Comparison of ENCODE assay signal across 10 cellular contexts in the genomic region with DNA sequence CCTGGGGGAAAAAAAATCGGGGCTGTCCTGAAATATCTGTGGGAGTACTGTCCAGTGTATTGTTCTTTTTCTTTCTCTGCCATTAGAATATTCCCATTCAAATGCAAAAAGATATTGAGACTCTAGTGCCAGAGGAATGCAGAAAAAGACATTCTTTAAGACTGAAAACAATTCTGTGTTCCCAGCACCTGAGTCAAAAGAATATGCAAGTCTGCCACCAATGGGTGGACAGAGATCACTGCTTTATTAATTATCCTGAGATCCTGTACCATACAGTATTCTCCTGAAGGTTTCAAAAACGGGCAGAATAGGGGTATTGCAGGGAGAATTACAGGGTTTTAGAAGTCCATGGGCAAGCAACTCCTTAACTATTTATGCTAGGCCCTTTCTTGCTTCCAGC.
DNase-seq lines count a peak whose midpoint lies in the region; ATAC-seq and TF ChIP-seq lines count a peak whose summit lies in the region.
"Had no signal": no experiment of that assay in that cellular context is flagged by ENCODE, and none has a peak within 500 bp of the region (broad histone marks: within the 10 kb centered on the region; RNA-seq: fewer than 3 reads in every experiment).

No MANE protein-coding gene starts in this region.

- BruUV-seq in Calu3 (replicated peaks; lab: Mats Ljungman, UMichigan) = no TSS peak

- TF ChIP-seq CTCF in Calu3 (IDR thresholded peaks at IDR 0.05; ENCODE audit: unreplicated experiment) = no peak
- TF ChIP-seq CTCF in LNCAP (IDR thresholded peaks at IDR 0.05) = peak; percentile 60
- TF ChIP-seq CTCF in right lobe of liver (IDR thresholded peaks at IDR 0.05) = peak; percentile 33 to 57 (median 38)
- TF ChIP-seq CTCF in H9 (conservative IDR thresholded peaks at IDR 0.05) = no peak

- no peak overlapping the region for H3K27ac ChIP-seq in right lobe of liver
- no peak overlapping the region for H3K27ac ChIP-seq in H9 (ENCODE audit: insufficient read length, low read depth, low read length)
- H3K27ac ChIP-seq: tibial artery had no signal

- H3K36me3 Mint-ChIP-seq in Calu3 (ENCODE audit: insufficient read depth, unreplicated experiment) = no peaks in the 10 kb centered on the region
- peaks cover 0 to 5% (median 2%) of the 10 kb centered on the region in 3 experiments; a peak in 2 of 7 replicates for H3K36me3 Mint-ChIP-seq in H9 (ENCODE audit: insufficient read depth in 1 of 3, low read depth in 3 of 3)
- no peaks in the 10 kb centered on the region for H3K36me3 Mint-ChIP-seq in natural killer cell treated with Interleukin-12 subunit alpha and Interleukin-12 subunit beta and Interleukin-15 and Interleukin-18, amount 100 ng/mL, for 72 hours

- no peaks in the 10 kb centered on the region for H3K79me2 ChIP-seq in H9 (ENCODE audit: insufficient read depth, low read length)

- DNase-seq in Calu3 (peak; percentile 30), astrocyte of the hippocampus (ENCODE audit: low read depth, low spot score) (peak; percentile 63), right lobe of liver (no peak), DMS153 (lab: John Stamatoyannopoulos, UW) (no peak), H9 (no peak)
- no peak for DNase-seq in natural killer cell treated with Interleukin-12 subunit alpha and Interleukin-12 subunit beta and Interleukin-15 and Interleukin-18, amount 100 ng/mL, for 72 hours (ENCODE audit: low spot score)
- DNase-seq: activated naive CD4-positive, alpha-beta T cell treated with anti-CD3 and anti-CD28 coated beads, Interleukin-2, amount 50 U/mL, for 16 hours; tibial artery had no signal

- no peak overlapping the region for H2AFZ ChIP-seq in H9 (ENCODE audit: low read length)

- no peak overlapping the region for H4K8ac ChIP-seq in H9 (replicated peaks; ENCODE audit: insufficient read length, low read depth, low read length)

- ATAC-seq in right lobe of liver = peak; percentile 55 to 82 (median 68)
- ATAC-seq in HG02623 (IDR thresholded peaks at IDR 0.05; ENCODE audit: unreplicated experiment) = no peak
- no peak for ATAC-seq in natural killer cell treated with Interleukin-12 subunit alpha and Interleukin-12 subunit beta and Interleukin-15 and Interleukin-18, amount 100 ng/mL, for 72 hours

- no peaks in the 10 kb centered on the region for H3K27me3 Mint-ChIP-seq in Calu3 (ENCODE audit: unreplicated experiment)
- H3K27me3 Mint-ChIP-seq in H9 (ENCODE audit: low read depth) = no peaks in the 10 kb centered on the region
- no peaks in the 10 kb centered on the region for H3K27me3 Mint-ChIP-seq in natural killer cell treated with Interleukin-12 subunit alpha and Interleukin-12 subunit beta and Interleukin-15 and Interleukin-18, amount 100 ng/mL, for 72 hours

- CTCF ChIA-PET in Calu3 (lab: Charles Lee) = no interaction called here

- TF ChIP-seq POLR2A in right lobe of liver (IDR thresholded peaks at IDR 0.05) = no peak

- H4K5ac ChIP-seq in H9 (ENCODE audit: insufficient read length, low read depth, low read length) = no peak overlapping the region

- H3K14ac ChIP-seq in H9 (ENCODE audit: insufficient read depth, low read length) = no peak overlapping the region

- H3K27me3 ChIP-seq in right lobe of liver = no peaks in the 10 kb centered on the region
- no peaks in the 10 kb centered on the region for H3K27me3 ChIP-seq in H9 (ENCODE audit: insufficient read depth, low read length)
- H3K27me3 ChIP-seq: tibial artery had no signal

- H3K4ac ChIP-seq in H9 (ENCODE audit: low read depth, low read length) = no peak overlapping the region

- H2AK5ac ChIP-seq in H9 (ENCODE audit: insufficient read length, low read length) = no peak overlapping the region

- H3K27ac Mint-ChIP-seq in Calu3 (ENCODE audit: unreplicated experiment) = no peak overlapping the region
- H3K27ac Mint-ChIP-seq in H9 = peak overlapping the region in 1 of 3 experiments; percentile 18; a peak in 1 of 7 replicates
- H3K27ac Mint-ChIP-seq in natural killer cell treated with Interleukin-12 subunit alpha and Interleukin-12 subunit beta and Interleukin-15 and Interleukin-18, amount 100 ng/mL, for 72 hours = no peak overlapping the region

- H3K23ac ChIP-seq in H9 (ENCODE audit: insufficient read length, low read depth, low read length) = no peak overlapping the region

- H3K79me1 ChIP-seq in H9 (ENCODE audit: insufficient read depth, low read depth, low read length, poor library complexity, severe bottlenecking) = no peaks in the 10 kb centered on the region

- H2BK5ac ChIP-seq in H9 (ENCODE audit: insufficient read length, low read length) = no peak overlapping the region

- H3K18ac ChIP-seq in H9 (ENCODE audit: insufficient read length, low read depth, low read length) = no peak overlapping the region

- H3K4me2 ChIP-seq in H9 (ENCODE audit: insufficient read depth, insufficient read length, low read length) = no peak overlapping the region

- intact Hi-C loops in Calu3 (cut with micrococcal nuclease; ENCODE audit: unreplicated experiment) = loop anchor here (1.0 to 10.0 kb wide), 3 partner anchors 181 to 733 kb away; no protein-coding TSS in a partner anchor
- intact Hi-C loops in right lobe of liver (cut with DNase I) = no loop called here

- no peaks in the 10 kb centered on the region for H3K9me3 Mint-ChIP-seq in Calu3 (ENCODE audit: low read depth, unreplicated experiment)
- H3K9me3 Mint-ChIP-seq in H9 = peaks cover 0 to 3% of the 10 kb centered on the region in 2 experiments; a peak in 1 of 5 replicates
- peaks cover 1% of the 10 kb centered on the region for H3K9me3 Mint-ChIP-seq in natural killer cell treated with Interleukin-12 subunit alpha and Interleukin-12 subunit beta and Interleukin-15 and Interleukin-18, amount 100 ng/mL, for 72 hours

- H3K4me3 ChIP-seq in right lobe of liver = no peak overlapping the region
- H3K4me3 ChIP-seq: tibial artery had no signal

- no peak overlapping the region for H2BK120ac ChIP-seq in H9 (ENCODE audit: low read depth, low read length, poor library complexity, severe bottlenecking)

- H3K36me3 ChIP-seq in right lobe of liver = no peaks in the 10 kb centered on the region
- H3K36me3 ChIP-seq: tibial artery had no signal

- no peak overlapping the region for H2BK15ac ChIP-seq in H9 (ENCODE audit: low read depth, low read length)

- 40% methylated on average over 2 of the region's 2 CpGs for WGBS in right lobe of liver (ENCODE audit: insufficient coverage, low coverage, low lambda C conversion rate, missing lambda C conversion rate)
- WGBS in H9 (ENCODE audit: extremely low coverage, insufficient read length, low lambda C conversion rate) = no CpG with 5 or more reads among the region's 2 CpGs

- H4K91ac ChIP-seq in H9 (ENCODE audit: insufficient read length, low read depth, low read length) = no peak overlapping the region

- H3K9ac ChIP-seq in H9 (ENCODE audit: extremely low read depth, insufficient read length, low read length) = no peak overlapping the region

- H3K9me3 ChIP-seq in right lobe of liver = no peaks in the 10 kb centered on the region
- H3K9me3 ChIP-seq in H9 (ENCODE audit: control insufficient read depth, low read depth, low read length) = no peaks in the 10 kb centered on the region
- H3K9me3 ChIP-seq: tibial artery had no signal

- H3K56ac ChIP-seq in H9 (ENCODE audit: insufficient read length, low read depth, low read length) = no peak overlapping the region

- no peaks in the 10 kb centered on the region for H3K4me1 ChIP-seq in right lobe of liver
- no peaks in the 10 kb centered on the region for H3K4me1 ChIP-seq in H9 (ENCODE audit: insufficient read depth, low read length)
- H3K4me1 ChIP-seq: tibial artery had no signal

- no peaks in the 10 kb centered on the region for H3K23me2 ChIP-seq in H9 (ENCODE audit: insufficient read length, low read depth, low read length, poor library complexity, severe bottlenecking)

- H4K20me1 ChIP-seq in H9 (ENCODE audit: control insufficient read depth, insufficient read depth, insufficient read length) = no peaks in the 10 kb centered on the region

- no peak overlapping the region for H3T11ph ChIP-seq in H9 (ENCODE audit: low read length)

- H2BK12ac ChIP-seq in H9 (ENCODE audit: insufficient read length, low read depth, low read length) = no peak overlapping the region

- H3K4me3 Mint-ChIP-seq in Calu3 (ENCODE audit: low read depth, unreplicated experiment) (no peak overlapping the region), H9 (no peak overlapping the region)
- H3K4me3 Mint-ChIP-seq in natural killer cell treated with Interleukin-12 subunit alpha and Interleukin-12 subunit beta and Interleukin-15 and Interleukin-18, amount 100 ng/mL, for 72 hours = no peak overlapping the region

- H2BK20ac ChIP-seq in H9 (ENCODE audit: low read depth, low read length, poor library complexity, severe bottlenecking) = no peak overlapping the region

- H3K4me1 Mint-ChIP-seq in Calu3 (ENCODE audit: low read depth, unreplicated experiment) (peaks cover 6% of the 10 kb centered on the region), H9 (peaks cover 0 to 4% of the 10 kb centered on the region in 2 experiments; a peak in 2 of 4 replicates)
- H3K4me1 Mint-ChIP-seq in natural killer cell treated with Interleukin-12 subunit alpha and Interleukin-12 subunit beta and Interleukin-15 and Interleukin-18, amount 100 ng/mL, for 72 hours (ENCODE audit: low read depth in 2 of 2) = no peaks in the 10 kb centered on the region

Comparison
In these comparisons a context has a peak if more than half of its experiments do, and no peak if none do; other contexts are left out.
1. DNase-seq: peak in Calu3 (single experiment) and astrocyte of the hippocampus (single experiment); none in right lobe of liver (0 of 3), DMS153 (single experiment), H9 (single experiment) and natural killer cell treated with Interleukin-12 subunit alpha and Interleukin-12 subunit beta and Interleukin-15 and Interleukin-18, amount 100 ng/mL, for 72 hours (single experiment).
2. CTCF ChIP-seq: peak in LNCAP (single experiment) and right lobe of liver (4 of 4); none in Calu3 (single experiment) and H9 (single experiment).
3. ATAC-seq: peak in right lobe of liver (4 of 4); none in HG02623 (single experiment) and natural killer cell treated with Interleukin-12 subunit alpha and Interleukin-12 subunit beta and Interleukin-15 and Interleukin-18, amount 100 ng/mL, for 72 hours (0 of 2).